Comparison of ENCODE assay signal across 19 cellular contexts in the genomic region with DNA sequence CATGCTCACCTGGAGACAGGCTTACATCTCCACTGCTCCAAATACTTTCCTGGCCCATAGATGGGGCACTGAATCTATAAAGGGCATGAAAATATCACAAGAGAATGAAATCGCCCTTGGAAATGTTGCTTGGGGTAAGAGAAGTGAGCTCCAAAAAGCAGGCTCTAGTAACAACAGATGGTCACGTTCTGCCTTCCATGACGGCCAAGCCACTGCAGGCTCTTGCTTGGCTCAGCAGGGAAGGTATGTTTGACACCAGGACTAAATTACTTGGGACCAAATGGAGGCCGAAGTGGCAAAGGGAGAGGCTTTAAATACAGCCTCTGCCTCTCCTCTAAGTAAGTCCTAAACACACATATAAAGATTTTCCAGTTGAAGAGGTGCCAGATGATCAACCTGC.
"Had no signal": no experiment of that assay in that cellular context is flagged by ENCODE, and none has a peak within 500 bp of the region (broad histone marks: within the 10 kb centered on the region; RNA-seq: fewer than 3 reads in every experiment).

No MANE protein-coding gene starts in this region.

- ATAC-seq: activated CD8-positive, alpha-beta memory T cell treated with anti-CD3 and anti-CD28 coated beads, Interleukin-2, amount 10 ng/mL, durations not matched to agents 7 days and 5 days; activated T-helper 17 cell treated with anti-CD3 and anti-CD28 coated beads, Interleukin-2, amount 50 U/mL, for 72 hours; lower lobe of right lung; naive thymus-derived CD8-positive, alpha-beta T cell had no signal

- H3K36me3 Mint-ChIP-seq: activated CD4-positive, alpha-beta memory T cell treated with anti-CD3 and anti-CD28 coated beads for 36 hours; activated CD8-positive, alpha-beta memory T cell treated with anti-CD3 and anti-CD28 coated beads, Interleukin-2, amount 10 ng/mL, durations not matched to agents 7 days and 5 days; activated naive CD8-positive, alpha-beta T cell treated with anti-CD3 and anti-CD28 coated beads, Interleukin-2, amount 10 ng/mL, durations not matched to agents 7 days and 5 days; immature natural killer cell had no signal

- H3K4me3 Mint-ChIP-seq: activated B cell treated with CpG ODN at 0.5 μM for 24 hours; activated CD4-positive, alpha-beta memory T cell treated with anti-CD3 and anti-CD28 coated beads for 36 hours; activated CD8-positive, alpha-beta memory T cell treated with anti-CD3 and anti-CD28 coated beads, Interleukin-2, amount 10 ng/mL, durations not matched to agents 7 days and 5 days; activated naive CD8-positive, alpha-beta T cell treated with anti-CD3 and anti-CD28 coated beads, Interleukin-2, amount 10 ng/mL, durations not matched to agents 7 days and 5 days; activated T-helper 17 cell treated with anti-CD3 and anti-CD28 coated beads, Interleukin-2, amount 50 U/mL, for 72 hours; endodermal cell; immature natural killer cell had no signal

- H3K9me3 Mint-ChIP-seq: activated B cell treated with CpG ODN at 0.5 μM for 24 hours; activated CD4-positive, alpha-beta memory T cell treated with anti-CD3 and anti-CD28 coated beads for 36 hours; activated naive CD8-positive, alpha-beta T cell treated with anti-CD3 and anti-CD28 coated beads, Interleukin-2, amount 10 ng/mL, durations not matched to agents 7 days and 5 days; activated T-helper 17 cell treated with anti-CD3 and anti-CD28 coated beads, Interleukin-2, amount 50 U/mL, for 72 hours; endodermal cell; immature natural killer cell; naive thymus-derived CD8-positive, alpha-beta T cell had no signal

- H3K27ac Mint-ChIP-seq: activated B cell treated with CpG ODN at 0.5 μM for 24 hours; activated CD4-positive, alpha-beta memory T cell treated with anti-CD3 and anti-CD28 coated beads for 36 hours; activated CD8-positive, alpha-beta memory T cell treated with anti-CD3 and anti-CD28 coated beads, Interleukin-2, amount 10 ng/mL, durations not matched to agents 7 days and 5 days; activated naive CD8-positive, alpha-beta T cell treated with anti-CD3 and anti-CD28 coated beads, Interleukin-2, amount 10 ng/mL, durations not matched to agents 7 days and 5 days; activated T-helper 17 cell treated with anti-CD3 and anti-CD28 coated beads, Interleukin-2, amount 50 U/mL, for 72 hours; endodermal cell had no signal

- H3K9me3 ChIP-seq: lower lobe of right lung, tibial artery had no signal

- H3K27ac ChIP-seq: epithelial cell of prostate, lower lobe of right lung, tibial artery had no signal

- H3K4me1 Mint-ChIP-seq: activated T-helper 17 cell treated with anti-CD3 and anti-CD28 coated beads, Interleukin-2, amount 50 U/mL, for 72 hours had no signal

- H3K36me3 ChIP-seq: lower lobe of right lung had no signal

- H3K4me3 ChIP-seq: lower lobe of right lung, tibial artery had no signal

- H3K27me3 ChIP-seq: tibial artery had no signal

- H3K27me3 Mint-ChIP-seq: activated B cell treated with CpG ODN at 0.5 μM for 24 hours; activated CD4-positive, alpha-beta memory T cell treated with anti-CD3 and anti-CD28 coated beads for 36 hours; activated T-helper 17 cell treated with anti-CD3 and anti-CD28 coated beads, Interleukin-2, amount 50 U/mL, for 72 hours; naive thymus-derived CD8-positive, alpha-beta T cell had no signal

- DNase-seq: activated B cell treated with CpG ODN at 0.5 μM for 24 hours; activated CD4-positive, alpha-beta memory T cell treated with anti-CD3 and anti-CD28 coated beads for 36 hours; activated CD4-positive, alpha-beta T cell treated with anti-CD3 and anti-CD28 coated beads for 4 hours; activated CD8-positive, alpha-beta memory T cell treated with anti-CD3 and anti-CD28 coated beads, Interleukin-2, amount 10 ng/mL, durations not matched to agents 7 days and 5 days; activated naive CD4-positive, alpha-beta T cell treated with Interleukin-2 at 50 U/mL for 16 hours; activated naive CD8-positive, alpha-beta T cell treated with anti-CD3 and anti-CD28 coated beads, Interleukin-2, amount 10 ng/mL, durations not matched to agents 7 days and 5 days; amygdala; endodermal cell; foreskin melanocyte; immature natural killer cell; lower lobe of right lung; naive thymus-derived CD8-positive, alpha-beta T cell; posterior cingulate gyrus; stimulated activated CD4-positive, alpha-beta T cell treated with anti-CD3 and anti-CD28 coated beads, Interleukin-2, amount 100 ng/mL, for 24 hours; stimulated activated naive CD4-positive, alpha-beta T cell treated with Interleukin-2 at 50 U/mL for 16 hours; substantia nigra; tibial artery had no signal
